Comparison of ENCODE assay signal across 21 cellular contexts in the genomic region with DNA sequence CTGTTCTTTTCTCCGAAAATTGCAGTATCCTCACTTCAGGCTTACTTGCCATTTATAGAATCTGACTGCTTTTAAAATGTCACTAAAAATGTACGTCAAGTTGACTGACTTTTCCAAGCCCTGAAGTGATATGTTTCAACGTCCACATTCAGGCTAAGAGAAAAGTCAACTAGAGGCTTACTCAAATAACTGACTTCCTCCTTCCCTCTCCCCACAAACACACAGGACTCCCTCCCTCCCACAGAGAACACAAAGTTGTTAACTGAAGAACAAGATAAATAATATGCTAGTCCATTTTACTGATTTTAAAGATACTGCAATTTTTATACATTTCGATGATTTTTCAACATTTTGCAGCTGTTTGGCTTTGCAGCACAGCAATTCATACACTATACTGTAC. TPM values are rescaled to one million over a fixed set of nuclear protein-coding genes. Genes with fewer than 3 reads are reported as not detected.
DNase-seq lines count a peak whose midpoint lies in the region; ATAC-seq and TF ChIP-seq lines count a peak whose summit lies in the region.
"Had no signal": no experiment of that assay in that cellular context is flagged by ENCODE, and none has a peak within 500 bp of the region (broad histone marks: within the 10 kb centered on the region; RNA-seq: fewer than 3 reads in every experiment).

No MANE protein-coding gene starts in this region.

- POLR2A ChIA-PET in activated CD4-positive, alpha-beta memory T cell treated with anti-CD3 and anti-CD28 coated beads for 36 hours (lab: Charles Lee) = no interaction called here
- POLR2A ChIA-PET in activated CD4-positive, alpha-beta memory T cell treated with anti-CD3 and anti-CD28 coated beads, Interleukin-2, amount 10 ng/mL, durations not matched to agents 7 days and 5 days (lab: Charles Lee) = interaction anchor here (1.5 kb wide), 1 partner anchor 10 kb away, joined by 11 read pairs; no protein-coding TSS in a partner anchor

- DNase-seq in activated CD4-positive, alpha-beta memory T cell treated with anti-CD3 and anti-CD28 coated beads for 36 hours = no peak
- DNase-seq in activated CD4-positive, alpha-beta memory T cell treated with anti-CD3 and anti-CD28 coated beads, Interleukin-2, amount 10 ng/mL, durations not matched to agents 7 days and 5 days = no peak
- DNase-seq in LNCaP clone FGC (ENCODE audit: low read depth) = peak; percentile 31
- no peak for DNase-seq in activated naive CD8-positive, alpha-beta T cell treated with anti-CD3 and anti-CD28 coated beads for 36 hours
- no peak for DNase-seq in retina
- DNase-seq in NCI-H226 = no peak
- DNase-seq: activated CD4-positive, CD25-positive, alpha-beta regulatory T cell; anterior cingulate cortex; CD4-positive, CD25-positive, alpha-beta regulatory T cell; colonic mucosa; IMR-90; left ventricle myocardium superior; NCI-H1092 treated with DMSO at 0.1 percent for 48 hours; NCI-H2171; posterior cingulate gyrus; RPMI8226; stimulated activated CD4-positive, alpha-beta T cell treated with anti-CD3 and anti-CD28 coated beads, Interleukin-12 subunit alpha, Interleukin-12 subunit beta, amount 100 ng/mL, for 4 hours; stimulated activated naive B cell treated with anti-CD40 and anti-IgM and Interleukin-4, amounts not matched to agents 10 μg/mL and 1 μg/mL and 100 μg/mL, for 72 hours had no signal

- intact Hi-C loops in activated CD4-positive, alpha-beta memory T cell treated with anti-CD3 and anti-CD28 coated beads for 36 hours (cut with micrococcal nuclease) = no loop called here

- peaks cover 0 to 8% of the 10 kb centered on the region in 2 experiments for H3K4me1 ChIP-seq in neutrophil (ENCODE audit: control insufficient read depth in 1 of 2, insufficient read depth in 1 of 2, low read depth in 1 of 2, low read length in 1 of 2)
- H3K4me1 ChIP-seq: A549, colonic mucosa had no signal

- H3K36me3 ChIP-seq in neutrophil = peaks cover 63% of the 10 kb centered on the region
- H3K36me3 ChIP-seq: colonic mucosa had no signal

- TF ChIP-seq CTCF in LNCaP clone FGC (IDR thresholded peaks at IDR 0.05; ENCODE audit: control insufficient read depth, extremely low read depth, insufficient read depth) (no peak), neutrophil (IDR thresholded peaks at IDR 0.05) (no peak)

- CTCF ChIA-PET in activated CD4-positive, alpha-beta memory T cell treated with anti-CD3 and anti-CD28 coated beads for 36 hours (lab: Charles Lee) = interaction anchor here (1.2 kb wide), 1 partner anchor 80 kb away, joined by 4 read pairs; a partner anchor contains a TSS
- CTCF ChIA-PET in activated CD4-positive, alpha-beta memory T cell treated with anti-CD3 and anti-CD28 coated beads, Interleukin-2, amount 10 ng/mL, durations not matched to agents 7 days and 5 days (lab: Charles Lee) = no interaction called here

- no peaks in the 10 kb centered on the region for H3K9me3 Mint-ChIP-seq in activated CD4-positive, alpha-beta memory T cell treated with anti-CD3 and anti-CD28 coated beads for 36 hours
- H3K9me3 Mint-ChIP-seq in activated CD4-positive, alpha-beta memory T cell treated with anti-CD3 and anti-CD28 coated beads, Interleukin-2, amount 10 ng/mL, durations not matched to agents 7 days and 5 days = no peaks in the 10 kb centered on the region
- H3K9me3 Mint-ChIP-seq in activated naive CD8-positive, alpha-beta T cell treated with anti-CD3 and anti-CD28 coated beads for 36 hours = no peaks in the 10 kb centered on the region
- H3K9me3 Mint-ChIP-seq: CD4-positive, CD25-positive, alpha-beta regulatory T cell; stimulated activated naive B cell treated with anti-CD40 and anti-IgM and Interleukin-4, amounts not matched to agents 10 μg/mL and 1 μg/mL and 100 μg/mL, for 72 hours had no signal

- no peaks in the 10 kb centered on the region for H3K27me3 ChIP-seq in neutrophil
- H3K27me3 ChIP-seq: colonic mucosa had no signal

- peak overlapping the region; percentile 45 for H3K27ac ChIP-seq in neutrophil
- H3K27ac ChIP-seq: A549, colonic mucosa had no signal

- peaks cover 52% of the 10 kb centered on the region for H3K36me3 Mint-ChIP-seq in activated CD4-positive, alpha-beta memory T cell treated with anti-CD3 and anti-CD28 coated beads for 36 hours
- peaks cover 78% of the 10 kb centered on the region for H3K36me3 Mint-ChIP-seq in activated CD4-positive, alpha-beta memory T cell treated with anti-CD3 and anti-CD28 coated beads, Interleukin-2, amount 10 ng/mL, durations not matched to agents 7 days and 5 days (ENCODE audit: low read depth)
- H3K36me3 Mint-ChIP-seq in activated naive CD8-positive, alpha-beta T cell treated with anti-CD3 and anti-CD28 coated beads for 36 hours = peaks cover 51% of the 10 kb centered on the region

- H3K4me1 Mint-ChIP-seq in activated CD4-positive, alpha-beta memory T cell treated with anti-CD3 and anti-CD28 coated beads for 36 hours (ENCODE audit: low read depth) = peaks cover 8% of the 10 kb centered on the region
- peaks cover 15% of the 10 kb centered on the region for H3K4me1 Mint-ChIP-seq in activated CD4-positive, alpha-beta memory T cell treated with anti-CD3 and anti-CD28 coated beads, Interleukin-2, amount 10 ng/mL, durations not matched to agents 7 days and 5 days
- H3K4me1 Mint-ChIP-seq in activated naive CD8-positive, alpha-beta T cell treated with anti-CD3 and anti-CD28 coated beads for 36 hours = peaks cover 30% of the 10 kb centered on the region

- H3K9me3 ChIP-seq in neutrophil = no peaks in the 10 kb centered on the region
- H3K9me3 ChIP-seq: A549, colonic mucosa had no signal

- H3K4me3 ChIP-seq in LNCaP clone FGC (ENCODE audit: low read depth, low read length) (no peak overlapping the region), neutrophil (ENCODE audit: low read depth in 1 of 2, low read length in 1 of 2) (no peak overlapping the region)
- H3K4me3 ChIP-seq: A549, colonic mucosa had no signal

- no peak for ATAC-seq in HG03135 (IDR thresholded peaks at IDR 0.05; ENCODE audit: unreplicated experiment)
- ATAC-seq: A549; left ventricle myocardium superior; stimulated activated naive B cell treated with anti-CD40 and anti-IgM and Interleukin-4, amounts not matched to agents 10 μg/mL and 1 μg/mL and 100 μg/mL, for 72 hours had no signal

- peak overlapping the region; percentile 6 for H3K27ac Mint-ChIP-seq in activated CD4-positive, alpha-beta memory T cell treated with anti-CD3 and anti-CD28 coated beads for 36 hours
- H3K27ac Mint-ChIP-seq in activated CD4-positive, alpha-beta memory T cell treated with anti-CD3 and anti-CD28 coated beads, Interleukin-2, amount 10 ng/mL, durations not matched to agents 7 days and 5 days = no peak overlapping the region
- H3K27ac Mint-ChIP-seq in activated naive CD8-positive, alpha-beta T cell treated with anti-CD3 and anti-CD28 coated beads for 36 hours = peak overlapping the region; percentile 66
- H3K27ac Mint-ChIP-seq: CD4-positive, CD25-positive, alpha-beta regulatory T cell had no signal

- H3K4me3 Mint-ChIP-seq in activated CD4-positive, alpha-beta memory T cell treated with anti-CD3 and anti-CD28 coated beads for 36 hours = no peak overlapping the region
- H3K4me3 Mint-ChIP-seq in activated CD4-positive, alpha-beta memory T cell treated with anti-CD3 and anti-CD28 coated beads, Interleukin-2, amount 10 ng/mL, durations not matched to agents 7 days and 5 days = no peak overlapping the region
- no peak overlapping the region for H3K4me3 Mint-ChIP-seq in activated naive CD8-positive, alpha-beta T cell treated with anti-CD3 and anti-CD28 coated beads for 36 hours
- H3K4me3 Mint-ChIP-seq: CD4-positive, CD25-positive, alpha-beta regulatory T cell; stimulated activated naive B cell treated with anti-CD40 and anti-IgM and Interleukin-4, amounts not matched to agents 10 μg/mL and 1 μg/mL and 100 μg/mL, for 72 hours had no signal

- no peaks in the 10 kb centered on the region for H3K27me3 Mint-ChIP-seq in activated CD4-positive, alpha-beta memory T cell treated with anti-CD3 and anti-CD28 coated beads for 36 hours
- no peaks in the 10 kb centered on the region for H3K27me3 Mint-ChIP-seq in activated CD4-positive, alpha-beta memory T cell treated with anti-CD3 and anti-CD28 coated beads, Interleukin-2, amount 10 ng/mL, durations not matched to agents 7 days and 5 days
- no peaks in the 10 kb centered on the region for H3K27me3 Mint-ChIP-seq in activated naive CD8-positive, alpha-beta T cell treated with anti-CD3 and anti-CD28 coated beads for 36 hours
- H3K27me3 Mint-ChIP-seq: CD4-positive, CD25-positive, alpha-beta regulatory T cell; stimulated activated naive B cell treated with anti-CD40 and anti-IgM and Interleukin-4, amounts not matched to agents 10 μg/mL and 1 μg/mL and 100 μg/mL, for 72 hours had no signal

RNA-seq across cellular contexts. Expression of a gene that starts 13.8 kb away (rescaled TPM):
- total RNA-seq in activated CD4-positive, alpha-beta memory T cell treated with anti-CD3 and anti-CD28 coated beads for 36 hours = 1 to 10 TPM in 1 of 2 experiments, under 1 TPM in 1; 0.97 to 1.1 TPM
- total RNA-seq in activated CD4-positive, alpha-beta memory T cell treated with anti-CD3 and anti-CD28 coated beads, Interleukin-2, amount 10 ng/mL, durations not matched to agents 7 days and 5 days = 1 to 10 TPM; 1.3 to 1.4 TPM
- total RNA-seq in activated naive CD8-positive, alpha-beta T cell treated with anti-CD3 and anti-CD28 coated beads for 36 hours = under 1 TPM; 0.60 to 0.84 TPM

RNA-seq across cellular contexts. Expression of a gene that starts 29.1 kb away (rescaled TPM):
- total RNA-seq in activated CD4-positive, alpha-beta memory T cell treated with anti-CD3 and anti-CD28 coated beads for 36 hours = 100 to 1,000 TPM; 137 to 144 TPM
- total RNA-seq in activated CD4-positive, alpha-beta memory T cell treated with anti-CD3 and anti-CD28 coated beads, Interleukin-2, amount 10 ng/mL, durations not matched to agents 7 days and 5 days = 100 to 1,000 TPM; 185 to 187 TPM
- total RNA-seq in activated naive CD8-positive, alpha-beta T cell treated with anti-CD3 and anti-CD28 coated beads for 36 hours = 100 to 1,000 TPM; 249 to 251 TPM
